In the genomic region with DNA sequence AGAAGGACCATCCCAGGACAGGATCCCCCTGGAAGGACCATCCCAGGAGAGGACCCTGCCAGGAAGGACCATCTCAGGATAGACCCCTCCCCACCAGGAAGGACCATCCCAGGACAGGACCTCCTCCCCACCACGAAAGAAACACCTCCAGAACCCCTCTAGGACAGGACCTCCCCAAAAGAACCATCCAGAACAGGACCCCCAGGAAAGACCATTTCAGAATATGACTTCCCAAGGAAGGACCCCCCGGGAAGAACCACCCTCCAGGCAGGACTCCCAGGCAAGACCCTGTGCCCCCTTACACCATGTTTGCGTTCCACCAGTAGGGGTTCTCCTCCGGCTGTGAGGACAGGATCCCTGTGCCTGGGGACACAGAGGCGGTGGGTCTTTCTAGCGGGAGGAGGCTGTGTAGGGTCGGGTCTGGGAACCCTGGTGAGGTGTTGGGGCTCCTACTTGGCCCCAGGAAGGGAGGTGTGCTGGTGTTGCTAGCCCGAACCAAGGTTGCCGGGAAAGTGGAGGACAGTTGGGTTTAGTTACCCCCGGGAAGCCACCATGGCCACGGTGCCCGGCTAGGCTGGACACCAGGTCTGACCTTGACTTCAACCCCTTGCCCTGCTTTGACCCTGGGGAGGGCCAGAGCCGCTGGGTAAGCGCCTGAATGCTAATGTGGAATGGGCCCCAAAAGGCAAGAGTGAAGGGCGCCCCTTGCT, we compare ENCODE assay signal across 1 cellular context.
TF ChIP-seq lines count a peak whose summit lies in the region.

No MANE protein-coding gene starts in this region.

TF ChIP-seq in HepG2, 621 proteins besides CTCF, POLR2A, EP300 and RAD21 (continued from another document):
- TF ChIP-seq, protein P1, sequence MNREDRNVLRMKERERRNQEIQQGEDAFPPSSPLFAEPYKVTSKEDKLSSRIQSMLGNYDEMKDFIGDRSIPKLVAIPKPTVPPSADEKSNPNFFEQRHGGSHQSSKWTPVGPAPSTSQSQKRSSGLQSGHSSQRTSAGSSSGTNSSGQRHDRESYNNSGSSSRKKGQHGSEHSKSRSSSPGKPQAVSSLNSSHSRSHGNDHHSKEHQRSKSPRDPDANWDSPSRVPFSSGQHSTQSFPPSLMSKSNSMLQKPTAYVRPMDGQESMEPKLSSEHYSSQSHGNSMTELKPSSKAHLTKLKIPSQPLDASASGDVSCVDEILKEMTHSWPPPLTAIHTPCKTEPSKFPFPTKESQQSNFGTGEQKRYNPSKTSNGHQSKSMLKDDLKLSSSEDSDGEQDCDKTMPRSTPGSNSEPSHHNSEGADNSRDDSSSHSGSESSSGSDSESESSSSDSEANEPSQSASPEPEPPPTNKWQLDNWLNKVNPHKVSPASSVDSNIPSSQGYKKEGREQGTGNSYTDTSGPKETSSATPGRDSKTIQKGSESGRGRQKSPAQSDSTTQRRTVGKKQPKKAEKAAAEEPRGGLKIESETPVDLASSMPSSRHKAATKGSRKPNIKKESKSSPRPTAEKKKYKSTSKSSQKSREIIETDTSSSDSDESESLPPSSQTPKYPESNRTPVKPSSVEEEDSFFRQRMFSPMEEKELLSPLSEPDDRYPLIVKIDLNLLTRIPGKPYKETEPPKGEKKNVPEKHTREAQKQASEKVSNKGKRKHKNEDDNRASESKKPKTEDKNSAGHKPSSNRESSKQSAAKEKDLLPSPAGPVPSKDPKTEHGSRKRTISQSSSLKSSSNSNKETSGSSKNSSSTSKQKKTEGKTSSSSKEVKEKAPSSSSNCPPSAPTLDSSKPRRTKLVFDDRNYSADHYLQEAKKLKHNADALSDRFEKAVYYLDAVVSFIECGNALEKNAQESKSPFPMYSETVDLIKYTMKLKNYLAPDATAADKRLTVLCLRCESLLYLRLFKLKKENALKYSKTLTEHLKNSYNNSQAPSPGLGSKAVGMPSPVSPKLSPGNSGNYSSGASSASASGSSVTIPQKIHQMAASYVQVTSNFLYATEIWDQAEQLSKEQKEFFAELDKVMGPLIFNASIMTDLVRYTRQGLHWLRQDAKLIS (CRISPR knock-in tag; IDR thresholded peaks at IDR 0.05), result peak; percentile 85; the same call in 1 of the 2 replicates
- TF ChIP-seq LCORL (IDR thresholded peaks at IDR 0.05), result no peak
- no peak; the same call in 1 of the 2 replicates for TF ChIP-seq LCORL (CRISPR knock-in tag; IDR thresholded peaks at IDR 0.05)
- 0 out of 2 replicates have a peak, but pooled peaks have one; percentile 11 for TF ChIP-seq KLF6 (CRISPR knock-in tag; IDR thresholded peaks at IDR 0.05)
- no peak for TF ChIP-seq ZNF615 (CRISPR knock-in tag; IDR thresholded peaks at IDR 0.05; ENCODE audit: borderline replicate concordance)
- peak; percentile 92 for TF ChIP-seq HNRNPL (IDR thresholded peaks at IDR 0.05; ENCODE audit: low read depth, low read length)
- TF ChIP-seq RELA (CRISPR knock-in tag; IDR thresholded peaks at IDR 0.05), result no peak
- TF ChIP-seq RXRA (CRISPR knock-in tag; IDR thresholded peaks at IDR 0.05), result peak; percentile 87
- no peak for TF ChIP-seq ZNF75D (CRISPR knock-in tag; IDR thresholded peaks at IDR 0.05; ENCODE audit: borderline replicate concordance)
- no peak for TF ChIP-seq ZFX (CRISPR knock-in tag; IDR thresholded peaks at IDR 0.05; ENCODE audit: low read depth)
- peak; percentile 79 for TF ChIP-seq RARA (CRISPR knock-in tag; IDR thresholded peaks at IDR 0.05)
- 0 out of 2 replicates have a peak, but pooled peaks have one; percentile 15 for TF ChIP-seq ZNF629 (CRISPR knock-in tag; conservative IDR thresholded peaks at IDR 0.05)
- no peak for TF ChIP-seq ZNF782 (CRISPR knock-in tag; IDR thresholded peaks at IDR 0.05; ENCODE audit: borderline replicate concordance)
- TF ChIP-seq, protein P2, sequence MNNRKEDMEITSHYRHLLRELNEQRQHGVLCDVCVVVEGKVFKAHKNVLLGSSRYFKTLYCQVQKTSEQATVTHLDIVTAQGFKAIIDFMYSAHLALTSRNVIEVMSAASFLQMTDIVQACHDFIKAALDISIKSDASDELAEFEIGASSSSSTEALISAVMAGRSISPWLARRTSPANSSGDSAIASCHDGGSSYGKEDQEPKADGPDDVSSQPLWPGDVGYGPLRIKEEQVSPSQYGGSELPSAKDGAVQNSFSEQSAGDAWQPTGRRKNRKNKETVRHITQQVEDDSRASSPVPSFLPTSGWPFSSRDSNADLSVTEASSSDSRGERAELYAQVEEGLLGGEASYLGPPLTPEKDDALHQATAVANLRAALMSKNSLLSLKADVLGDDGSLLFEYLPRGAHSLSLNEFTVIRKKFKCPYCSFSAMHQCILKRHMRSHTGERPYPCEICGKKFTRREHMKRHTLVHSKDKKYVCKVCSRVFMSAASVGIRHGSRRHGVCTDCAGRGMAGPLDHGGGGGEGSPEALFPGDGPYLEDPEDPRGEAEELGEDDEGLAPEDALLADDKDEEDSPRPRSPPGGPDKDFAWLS (CRISPR knock-in tag; IDR thresholded peaks at IDR 0.05; ENCODE audit: borderline replicate concordance), result no peak
- TF ChIP-seq ZNF552 (CRISPR knock-in tag; IDR thresholded peaks at IDR 0.05; ENCODE audit: borderline replicate concordance), result no peak
- TF ChIP-seq ZNF816 (CRISPR knock-in tag; IDR thresholded peaks at IDR 0.05; ENCODE audit: borderline replicate concordance), result no peak
- TF ChIP-seq DR1 (CRISPR knock-in tag; IDR thresholded peaks at IDR 0.05), result no peak
- TF ChIP-seq GLI4 (CRISPR knock-in tag; IDR thresholded peaks at IDR 0.05; ENCODE audit: borderline replicate concordance), result peak; percentile 16; the same call in 1 of the 2 replicates
- peak; percentile 18; the same call in 1 of the 2 replicates for TF ChIP-seq NFE2L1 (CRISPR knock-in tag; IDR thresholded peaks at IDR 0.05; ENCODE audit: borderline replicate concordance)
- TF ChIP-seq, protein P3, sequence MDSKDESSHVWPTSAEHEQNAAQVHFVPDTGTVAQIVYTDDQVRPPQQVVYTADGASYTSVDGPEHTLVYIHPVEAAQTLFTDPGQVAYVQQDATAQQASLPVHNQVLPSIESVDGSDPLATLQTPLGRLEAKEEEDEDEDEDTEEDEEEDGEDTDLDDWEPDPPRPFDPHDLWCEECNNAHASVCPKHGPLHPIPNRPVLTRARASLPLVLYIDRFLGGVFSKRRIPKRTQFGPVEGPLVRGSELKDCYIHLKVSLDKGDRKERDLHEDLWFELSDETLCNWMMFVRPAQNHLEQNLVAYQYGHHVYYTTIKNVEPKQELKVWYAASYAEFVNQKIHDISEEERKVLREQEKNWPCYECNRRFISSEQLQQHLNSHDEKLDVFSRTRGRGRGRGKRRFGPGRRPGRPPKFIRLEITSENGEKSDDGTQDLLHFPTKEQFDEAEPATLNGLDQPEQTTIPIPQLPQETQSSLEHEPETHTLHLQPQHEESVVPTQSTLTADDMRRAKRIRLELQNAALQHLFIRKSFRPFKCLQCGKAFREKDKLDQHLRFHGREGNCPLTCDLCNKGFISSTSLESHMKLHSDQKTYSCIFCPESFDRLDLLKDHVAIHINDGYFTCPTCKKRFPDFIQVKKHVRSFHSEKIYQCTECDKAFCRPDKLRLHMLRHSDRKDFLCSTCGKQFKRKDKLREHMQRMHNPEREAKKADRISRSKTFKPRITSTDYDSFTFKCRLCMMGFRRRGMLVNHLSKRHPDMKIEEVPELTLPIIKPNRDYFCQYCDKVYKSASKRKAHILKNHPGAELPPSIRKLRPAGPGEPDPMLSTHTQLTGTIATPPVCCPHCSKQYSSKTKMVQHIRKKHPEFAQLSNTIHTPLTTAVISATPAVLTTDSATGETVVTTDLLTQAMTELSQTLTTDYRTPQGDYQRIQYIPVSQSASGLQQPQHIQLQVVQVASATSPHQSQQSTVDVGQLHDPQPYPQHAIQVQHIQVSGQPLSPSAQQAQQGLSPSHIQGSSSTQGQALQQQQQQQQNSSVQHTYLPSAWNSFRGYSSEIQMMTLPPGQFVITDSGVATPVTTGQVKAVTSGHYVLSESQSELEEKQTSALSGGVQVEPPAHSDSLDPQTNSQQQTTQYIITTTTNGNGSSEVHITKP (CRISPR knock-in tag; IDR thresholded peaks at IDR 0.05; ENCODE audit: low read depth), result no peak
- TF ChIP-seq, protein P4, sequence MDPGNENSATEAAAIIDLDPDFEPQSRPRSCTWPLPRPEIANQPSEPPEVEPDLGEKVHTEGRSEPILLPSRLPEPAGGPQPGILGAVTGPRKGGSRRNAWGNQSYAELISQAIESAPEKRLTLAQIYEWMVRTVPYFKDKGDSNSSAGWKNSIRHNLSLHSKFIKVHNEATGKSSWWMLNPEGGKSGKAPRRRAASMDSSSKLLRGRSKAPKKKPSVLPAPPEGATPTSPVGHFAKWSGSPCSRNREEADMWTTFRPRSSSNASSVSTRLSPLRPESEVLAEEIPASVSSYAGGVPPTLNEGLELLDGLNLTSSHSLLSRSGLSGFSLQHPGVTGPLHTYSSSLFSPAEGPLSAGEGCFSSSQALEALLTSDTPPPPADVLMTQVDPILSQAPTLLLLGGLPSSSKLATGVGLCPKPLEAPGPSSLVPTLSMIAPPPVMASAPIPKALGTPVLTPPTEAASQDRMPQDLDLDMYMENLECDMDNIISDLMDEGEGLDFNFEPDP (CRISPR knock-in tag; conservative IDR thresholded peaks at IDR 0.05), result 0 out of 2 replicates have a peak, but pooled peaks have one; percentile 86
- 0 out of 2 replicates have a peak, but pooled peaks have one; percentile 26 for TF ChIP-seq MYC (CRISPR knock-in tag; IDR thresholded peaks at IDR 0.05; ENCODE audit: borderline replicate concordance)
- no peak for TF ChIP-seq TBX3 (IDR thresholded peaks at IDR 0.05; ENCODE audit: borderline replicate concordance)
- TF ChIP-seq, protein P5, sequence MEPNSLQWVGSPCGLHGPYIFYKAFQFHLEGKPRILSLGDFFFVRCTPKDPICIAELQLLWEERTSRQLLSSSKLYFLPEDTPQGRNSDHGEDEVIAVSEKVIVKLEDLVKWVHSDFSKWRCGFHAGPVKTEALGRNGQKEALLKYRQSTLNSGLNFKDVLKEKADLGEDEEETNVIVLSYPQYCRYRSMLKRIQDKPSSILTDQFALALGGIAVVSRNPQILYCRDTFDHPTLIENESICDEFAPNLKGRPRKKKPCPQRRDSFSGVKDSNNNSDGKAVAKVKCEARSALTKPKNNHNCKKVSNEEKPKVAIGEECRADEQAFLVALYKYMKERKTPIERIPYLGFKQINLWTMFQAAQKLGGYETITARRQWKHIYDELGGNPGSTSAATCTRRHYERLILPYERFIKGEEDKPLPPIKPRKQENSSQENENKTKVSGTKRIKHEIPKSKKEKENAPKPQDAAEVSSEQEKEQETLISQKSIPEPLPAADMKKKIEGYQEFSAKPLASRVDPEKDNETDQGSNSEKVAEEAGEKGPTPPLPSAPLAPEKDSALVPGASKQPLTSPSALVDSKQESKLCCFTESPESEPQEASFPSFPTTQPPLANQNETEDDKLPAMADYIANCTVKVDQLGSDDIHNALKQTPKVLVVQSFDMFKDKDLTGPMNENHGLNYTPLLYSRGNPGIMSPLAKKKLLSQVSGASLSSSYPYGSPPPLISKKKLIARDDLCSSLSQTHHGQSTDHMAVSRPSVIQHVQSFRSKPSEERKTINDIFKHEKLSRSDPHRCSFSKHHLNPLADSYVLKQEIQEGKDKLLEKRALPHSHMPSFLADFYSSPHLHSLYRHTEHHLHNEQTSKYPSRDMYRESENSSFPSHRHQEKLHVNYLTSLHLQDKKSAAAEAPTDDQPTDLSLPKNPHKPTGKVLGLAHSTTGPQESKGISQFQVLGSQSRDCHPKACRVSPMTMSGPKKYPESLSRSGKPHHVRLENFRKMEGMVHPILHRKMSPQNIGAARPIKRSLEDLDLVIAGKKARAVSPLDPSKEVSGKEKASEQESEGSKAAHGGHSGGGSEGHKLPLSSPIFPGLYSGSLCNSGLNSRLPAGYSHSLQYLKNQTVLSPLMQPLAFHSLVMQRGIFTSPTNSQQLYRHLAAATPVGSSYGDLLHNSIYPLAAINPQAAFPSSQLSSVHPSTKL (CRISPR knock-in tag; IDR thresholded peaks at IDR 0.05), result no peak; the same call in 1 of the 2 replicates
- TF ChIP-seq PCBP1 (IDR thresholded peaks at IDR 0.05; ENCODE audit: borderline replicate concordance, low read depth, low read length), result peak; percentile 66; the same call in 1 of the 2 replicates
- peak; percentile 71; the same call in 1 of the 2 replicates for TF ChIP-seq GFI1 (CRISPR knock-in tag; IDR thresholded peaks at IDR 0.05; ENCODE audit: borderline replicate concordance)
- TF ChIP-seq NR2C2 (CRISPR knock-in tag; IDR thresholded peaks at IDR 0.05; ENCODE audit: borderline replicate concordance), result no peak
- TF ChIP-seq IKZF4 (CRISPR knock-in tag; IDR thresholded peaks at IDR 0.05; ENCODE audit: borderline replicate concordance, low read depth, not compliant biosample characterization), result peak; percentile 14
